8 cellular contexts compared by ENCODE assay signal in genomic region chr12:4215862-4216541, GRCh38. TPM values are rescaled to one million over a fixed set of nuclear protein-coding genes. Genes with fewer than 3 reads are reported as not detected.
A peak's percentile ranks its signal among the peaks of the same experiment; 100 is the strongest.
DNase-seq lines count a peak whose midpoint lies in the region; ATAC-seq, FAIRE-seq and TF ChIP-seq lines count a peak whose summit lies in the region.

No MANE protein-coding gene starts in this region.

- H2BK15ac ChIP-seq in neuronal stem cell (ENCODE audit: low read length): no peak overlapping the region

- peaks cover 0 to 6% (median 0%) of the 10 kb centered on the region in 3 experiments for H3K27me3 ChIP-seq in neuronal stem cell (ENCODE audit: control insufficient read depth in 3 of 3, insufficient read depth in 3 of 3, low read depth in 1 of 3, low read length in 3 of 3)

- no peak overlapping the region for H3K27ac ChIP-seq in neuronal stem cell (replicated peaks; ENCODE audit: low read length)

- no CpG with 5 or more reads among the region's 4 CpGs for WGBS in neuronal stem cell (ENCODE audit: extremely low coverage in 2 of 2, insufficient read length in 2 of 2, insufficient replicate concordance in 1 of 2), 2 donors

- H3K9me3 ChIP-seq in neuronal stem cell (replicated peaks in 1 of 2; ENCODE audit: control insufficient read depth in 2 of 2, insufficient read depth in 1 of 2, low read depth in 1 of 2, low read length in 2 of 2): no peaks in the 10 kb centered on the region

- H3K4me3 ChIP-seq in neuronal stem cell (ENCODE audit: low read length in 2 of 2): no peak overlapping the region

- H2AK5ac ChIP-seq in neuronal stem cell (ENCODE audit: low read depth, low read length): no peak overlapping the region

- no peak for FAIRE-seq in RCC 7860 (lab: Jason Lieb, UNC)

- no peak for TF ChIP-seq POLR2A in GM18505 (IDR thresholded peaks at IDR 0.05; ENCODE audit: borderline replicate concordance, extremely low read depth, insufficient read depth, insufficient read length)

- no peak overlapping the region for H2BK12ac ChIP-seq in neuronal stem cell (ENCODE audit: low read length)

- no peak overlapping the region for H3K23ac ChIP-seq in neuronal stem cell (ENCODE audit: low read depth, low read length, poor library complexity)

- no peaks in the 10 kb centered on the region for H3K36me3 ChIP-seq in neuronal stem cell (replicated peaks in 1 of 2; ENCODE audit: control insufficient read depth in 2 of 2, insufficient read depth in 2 of 2, low read length in 2 of 2)

- H2AFZ ChIP-seq in neuronal stem cell (ENCODE audit: low read length): no peak overlapping the region

- H4K8ac ChIP-seq in neuronal stem cell (ENCODE audit: low read depth, low read length): no peak overlapping the region

- no peak overlapping the region for H2BK5ac ChIP-seq in neuronal stem cell (ENCODE audit: low read length)

- H3K4me2 ChIP-seq in neuronal stem cell (ENCODE audit: insufficient read depth, low read length, poor library complexity, severe bottlenecking): no peak overlapping the region

- no peak for DNase-seq in RCC 7860 (ENCODE audit: low spot score)
- DNase-seq in neuronal stem cell (ENCODE audit: low spot score): no peak
- no peak for DNase-seq in SKM-1 (lab: John Stamatoyannopoulos, UW; ENCODE audit: unreplicated experiment)
- no peak for DNase-seq in germinal center (ENCODE audit: low spot score)

- ATAC-seq in GM18505 (IDR thresholded peaks at IDR 0.05; ENCODE audit: unreplicated experiment) (peak; percentile 50), GM21360 (IDR thresholded peaks at IDR 0.05; ENCODE audit: unreplicated experiment) (peak; percentile 57), HG03354 (IDR thresholded peaks at IDR 0.05; ENCODE audit: poor library complexity, severe bottlenecking, unreplicated experiment) (peak; percentile 62), esophagus mucosa (peak; percentile 83)

- no peak overlapping the region for H3K9ac ChIP-seq in neuronal stem cell (ENCODE audit: low read depth, low read length, poor library complexity)

- no peaks in the 10 kb centered on the region for H3K4me1 ChIP-seq in neuronal stem cell (ENCODE audit: control insufficient read depth in 2 of 2, insufficient read depth in 1 of 2, low read depth in 1 of 2, low read length in 2 of 2)

- no peaks in the 10 kb centered on the region for H3K79me1 ChIP-seq in neuronal stem cell (ENCODE audit: low read depth, low read length)

- H3K14ac ChIP-seq in neuronal stem cell (ENCODE audit: low read length): no peak overlapping the region

- no peak overlapping the region for H3K18ac ChIP-seq in neuronal stem cell (ENCODE audit: low read length)

- no peak overlapping the region for H4K91ac ChIP-seq in neuronal stem cell (ENCODE audit: low read depth, low read length, poor library complexity)

- H2BK120ac ChIP-seq in neuronal stem cell (ENCODE audit: low read depth, low read length): no peak overlapping the region

- no peak overlapping the region for H3K4ac ChIP-seq in neuronal stem cell (ENCODE audit: low read length)

RNA-seq across cellular contexts. Expression of gene CCND2, which starts 57.6 kb away (rescaled TPM):
- total RNA-seq in esophagus mucosa: 48.9 TPM
- 82.7 TPM for polyA plus RNA-seq in neuronal stem cell (2013, experiment 1 of 2)
- polyA plus RNA-seq in neuronal stem cell (2013, experiment 2 of 2): 87.9 TPM
